Comparison of ENCODE assay signal across 1 cellular context in genomic region chr19:46821512-46822359, GRCh38.
TF ChIP-seq lines count a peak whose summit lies in the region.

No MANE protein-coding gene starts in this region.

TF ChIP-seq in HepG2, 621 proteins besides CTCF, POLR2A, EP300 and RAD21 (continued from another document and continues in another):
- TF ChIP-seq HOMEZ (CRISPR knock-in tag; IDR thresholded peaks at IDR 0.05; ENCODE audit: low read depth) (0 out of 2 replicates have a peak, but pooled peaks have one; percentile 39), RORA (CRISPR knock-in tag; IDR thresholded peaks at IDR 0.05) (no peak), HNF4A (CRISPR knock-in tag; IDR thresholded peaks at IDR 0.05) (peak; percentile 9; the same call in 1 of the 2 replicates), ATM (IDR thresholded peaks at IDR 0.05; ENCODE audit: borderline replicate concordance) (no peak), HIC2 (CRISPR knock-in tag; IDR thresholded peaks at IDR 0.05; ENCODE audit: low read depth) (peak; percentile 49; the same call in 1 of the 2 replicates), GABPA (IDR thresholded peaks at IDR 0.05; ENCODE audit: low read depth, low read length) (no peak), GABPA (CRISPR knock-in tag; IDR thresholded peaks at IDR 0.05; ENCODE audit: low read depth) (0 out of 2 replicates have a peak, but pooled peaks have one; percentile 20), TFDP1 (CRISPR knock-in tag; IDR thresholded peaks at IDR 0.05; ENCODE audit: borderline replicate concordance) (peak; percentile 11; the same call in 1 of the 2 replicates), ZNF512B (CRISPR knock-in tag; IDR thresholded peaks at IDR 0.05; ENCODE audit: borderline replicate concordance) (peak; percentile 16; the same call in 1 of the 2 replicates), ZNF275 (CRISPR knock-in tag; IDR thresholded peaks at IDR 0.05; ENCODE audit: borderline replicate concordance) (peak; percentile 56; the same call in 1 of the 2 replicates), BRF2 (CRISPR knock-in tag; IDR thresholded peaks at IDR 0.05) (no peak), ZNF772 (CRISPR knock-in tag; IDR thresholded peaks at IDR 0.05) (peak; percentile 53; the same call in 1 of the 2 replicates), ZNF570 (CRISPR knock-in tag; IDR thresholded peaks at IDR 0.05; ENCODE audit: borderline replicate concordance) (no peak), ZNF605 (CRISPR knock-in tag; IDR thresholded peaks at IDR 0.05) (peak; percentile 69; the same call in 1 of the 2 replicates), SNAI1 (CRISPR knock-in tag; IDR thresholded peaks at IDR 0.05; ENCODE audit: borderline replicate concordance) (0 out of 2 replicates have a peak, but pooled peaks have one; percentile 48), HNF1B (CRISPR knock-in tag; IDR thresholded peaks at IDR 0.05) (peak; percentile 59; the same call in 1 of the 2 replicates), ZNF740 (CRISPR knock-in tag; IDR thresholded peaks at IDR 0.05) (0 out of 2 replicates have a peak, but pooled peaks have one; percentile 26), ZSCAN29 (CRISPR knock-in tag; conservative IDR thresholded peaks at IDR 0.05) (0 out of 2 replicates have a peak, but pooled peaks have one; percentile 59), ARNTL (CRISPR knock-in tag; IDR thresholded peaks at IDR 0.05) (no peak), TP53 (CRISPR knock-in tag; conservative IDR thresholded peaks at IDR 0.05) (peak; percentile 63; the same call in 1 of the 2 replicates), SIN3A (IDR thresholded peaks at IDR 0.05; ENCODE audit: borderline replicate concordance, low read depth, low read length) (0 out of 2 replicates have a peak, but pooled peaks have one; percentile 70), MTA1 (CRISPR knock-in tag; IDR thresholded peaks at IDR 0.05; ENCODE audit: borderline replicate concordance) (no peak), ZNF407 (CRISPR knock-in tag; IDR thresholded peaks at IDR 0.05; ENCODE audit: not compliant biosample characterization) (no peak), SRSF1 (optimal IDR thresholded peaks at IDR 0.05; ENCODE audit: low read depth, low read length) (peak; percentile 50), ZNF75D (CRISPR knock-in tag; IDR thresholded peaks at IDR 0.05; ENCODE audit: borderline replicate concordance) (no peak), ZSCAN31 (CRISPR knock-in tag; IDR thresholded peaks at IDR 0.05; ENCODE audit: low read depth) (0 out of 2 replicates have a peak, but pooled peaks have one; percentile 20), ZNF710 (CRISPR knock-in tag; IDR thresholded peaks at IDR 0.05; ENCODE audit: borderline replicate concordance) (0 out of 2 replicates have a peak, but pooled peaks have one; percentile 14), ZFY (CRISPR knock-in tag; IDR thresholded peaks at IDR 0.05) (peak; percentile 65), KDM5B (CRISPR knock-in tag; IDR thresholded peaks at IDR 0.05; ENCODE audit: borderline replicate concordance) (peak; percentile 75; the same call in 1 of the 2 replicates), KAT8 (CRISPR knock-in tag; IDR thresholded peaks at IDR 0.05) (peak; percentile 45), HOXA5 (CRISPR knock-in tag; IDR thresholded peaks at IDR 0.05) (0 out of 2 replicates have a peak, but pooled peaks have one; percentile 13)
